Comparison of ENCODE assay signal across 15 cellular contexts in the genomic region with DNA sequence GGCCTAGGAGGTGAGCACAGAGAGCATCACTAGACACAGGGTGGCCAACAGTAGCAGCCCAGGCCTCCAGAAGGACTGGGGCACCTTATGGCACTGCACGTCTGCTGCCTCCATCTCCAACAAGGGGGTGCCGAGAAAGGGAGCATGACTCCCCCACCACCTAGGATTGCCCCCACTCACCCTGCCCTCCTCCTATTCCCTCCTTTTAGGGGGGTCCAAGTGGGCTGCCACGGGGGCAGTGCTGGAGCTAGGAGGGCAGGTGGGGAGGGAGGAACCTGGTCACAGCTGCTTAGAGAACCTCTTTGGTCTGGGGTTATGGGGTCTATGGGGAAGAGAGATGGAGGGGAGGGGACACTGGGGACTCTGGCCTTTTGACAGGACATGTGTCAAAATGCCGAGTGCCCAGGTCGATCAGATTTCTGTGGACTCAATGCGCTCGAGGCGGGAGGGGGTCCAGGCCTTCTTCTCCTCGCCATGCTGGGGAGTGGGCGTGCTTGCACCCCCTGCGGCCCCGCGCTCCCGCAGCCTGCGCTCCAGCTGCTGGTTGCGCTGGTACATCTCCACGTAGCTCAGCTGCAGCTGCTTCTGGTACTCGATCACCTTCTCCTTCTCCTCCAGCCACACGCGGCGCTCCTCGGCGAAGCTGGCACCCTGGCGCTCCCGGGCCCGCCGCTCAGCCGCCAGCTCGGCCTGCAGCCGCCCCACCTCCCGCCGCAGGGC.
"Had no signal": no experiment of that assay in that cellular context is flagged by ENCODE, and none has a peak within 500 bp of the region (broad histone marks: within the 10 kb centered on the region; RNA-seq: fewer than 3 reads in every experiment).

No MANE protein-coding gene starts in this region.

- H3K4me3 Mint-ChIP-seq: activated CD8-positive, alpha-beta memory T cell treated with anti-CD3 and anti-CD28 coated beads, Interleukin-2, amount 10 ng/mL, durations not matched to agents 7 days and 5 days; activated naive CD8-positive, alpha-beta T cell treated with anti-CD3 and anti-CD28 coated beads, Interleukin-2, amount 10 ng/mL, durations not matched to agents 7 days and 5 days; activated T-cell treated with anti-CD3 and anti-CD28 coated beads, Interleukin-2, amount 50 U/mL, for 4 hours had no signal

- H3K9me3 ChIP-seq: left lung, ovary, testis had no signal

- H3K27ac ChIP-seq: left lung, testis had no signal

- H3K27ac Mint-ChIP-seq: activated CD8-positive, alpha-beta memory T cell treated with anti-CD3 and anti-CD28 coated beads, Interleukin-2, amount 10 ng/mL, durations not matched to agents 7 days and 5 days; activated naive CD8-positive, alpha-beta T cell treated with anti-CD3 and anti-CD28 coated beads, Interleukin-2, amount 10 ng/mL, durations not matched to agents 7 days and 5 days had no signal

- H3K27me3 ChIP-seq: dorsolateral prefrontal cortex, ovary, testis had no signal

- H3K4me3 ChIP-seq: left lung, ovary, testis had no signal

- H3K9me3 Mint-ChIP-seq: activated naive CD8-positive, alpha-beta T cell treated with anti-CD3 and anti-CD28 coated beads, Interleukin-2, amount 10 ng/mL, durations not matched to agents 7 days and 5 days; activated T-cell treated with anti-CD3 and anti-CD28 coated beads, Interleukin-2, amount 50 U/mL, for 4 hours had no signal

- DNase-seq: activated CD4-positive, alpha-beta T cell treated with anti-CD3 and anti-CD28 coated beads, Interleukin-2, amount 50 U/mL, for 48 hours; activated CD4-positive, CD25-positive, alpha-beta regulatory T cell treated with anti-CD3 and anti-CD28 coated beads, Interleukin-2, amount 50 U/mL, for 72 hours; activated CD8-positive, alpha-beta memory T cell treated with anti-CD3 and anti-CD28 coated beads, Interleukin-2, amount 10 ng/mL, durations not matched to agents 7 days and 5 days; activated gamma-delta T cell; activated naive CD8-positive, alpha-beta T cell treated with anti-CD3 and anti-CD28 coated beads, Interleukin-2, amount 10 ng/mL, durations not matched to agents 7 days and 5 days; activated T-cell treated with anti-CD3 and anti-CD28 coated beads, Interleukin-2, amount 50 U/mL, for 4 hours; left lung; mesendoderm; ovary; stimulated activated CD4-positive, alpha-beta T cell treated with anti-CD3 and anti-CD28 coated beads, Interleukin-4, amount 100 ng/mL, for 1 hour; stimulated activated CD8-positive, alpha-beta memory T cell treated with anti-CD3 and anti-CD28 coated beads, Interleukin-4, amount 100 ng/mL, for 48 hours; stimulated activated naive CD8-positive, alpha-beta T cell treated with anti-CD3 and anti-CD28 coated beads, Interleukin-15, Interleukin-2, amounts not matched to agents 100 U/mL and 50 U/mL, for 24 hours; testis had no signal

- H3K4me1 ChIP-seq: testis had no signal

- H3K36me3 ChIP-seq: left lung, ovary had no signal

- ATAC-seq: activated CD8-positive, alpha-beta memory T cell treated with anti-CD3 and anti-CD28 coated beads, Interleukin-2, amount 10 ng/mL, durations not matched to agents 7 days and 5 days; activated T-cell treated with anti-CD3 and anti-CD28 coated beads, Interleukin-2, amount 50 U/mL, for 4 hours; esophagus mucosa; left lung; stimulated activated naive CD8-positive, alpha-beta T cell treated with anti-CD3 and anti-CD28 coated beads, Interleukin-15, Interleukin-2, amounts not matched to agents 100 U/mL and 50 U/mL, for 24 hours had no signal

- H3K36me3 Mint-ChIP-seq: activated naive CD8-positive, alpha-beta T cell treated with anti-CD3 and anti-CD28 coated beads, Interleukin-2, amount 10 ng/mL, durations not matched to agents 7 days and 5 days had no signal
